ENCODE assay signal across 20 cellular contexts in genomic region chr4:134215636-134216340, GRCh38. TPM values are rescaled to one million over a fixed set of nuclear protein-coding genes. Genes with fewer than 3 reads are reported as not detected.
DNase-seq lines count a peak whose midpoint lies in the region; ATAC-seq and TF ChIP-seq lines count a peak whose summit lies in the region.
"Had no signal": no experiment of that assay in that cellular context is flagged by ENCODE, and none has a peak within 500 bp of the region (broad histone marks: within the 10 kb centered on the region; RNA-seq: fewer than 3 reads in every experiment).

No MANE protein-coding gene starts in this region.

- H3K9me3 ChIP-seq in PC-3 (ENCODE audit: low read length), result no peaks in the 10 kb centered on the region
- peaks cover 9% of the 10 kb centered on the region for H3K9me3 ChIP-seq in mesodermal cell (ENCODE audit: control insufficient read depth, low read length)
- H3K9me3 ChIP-seq in WERI-Rb-1 (ENCODE audit: severe bottlenecking), result no peaks in the 10 kb centered on the region

- BruUV-seq in PC-3 (replicated peaks; lab: Mats Ljungman, UMichigan), result no TSS peak

- TF ChIP-seq CTCF in PC-3 (conservative IDR thresholded peaks at IDR 0.05; ENCODE audit: low read depth, low read length) (no peak), chondrocyte (IDR thresholded peaks at IDR 0.05) (no peak), GM13977 (IDR thresholded peaks at IDR 0.05; ENCODE audit: extremely low read depth, insufficient read depth, missing control alignments) (no peak), WERI-Rb-1 (IDR thresholded peaks at IDR 0.05; ENCODE audit: low read depth, low read length) (no peak)

- no peak overlapping the region for H3K4me2 ChIP-seq in PC-3 (ENCODE audit: low read length)

- peaks cover 16% of the 10 kb centered on the region for H3K4me1 Mint-ChIP-seq in chondrocyte (ENCODE audit: low read depth)
- H3K4me1 Mint-ChIP-seq in activated naive CD4-positive, alpha-beta T cell treated with anti-CD3 and anti-CD28 coated beads for 36 hours (ENCODE audit: low read depth), result no peaks in the 10 kb centered on the region
- H3K4me1 Mint-ChIP-seq: CD8-positive, alpha-beta memory T cell had no signal

- no peak overlapping the region for H2AFZ ChIP-seq in PC-3 (ENCODE audit: low read length)
- H2AFZ ChIP-seq: GM23248 had no signal

- peak; percentile 54 for DNase-seq in EH (ENCODE audit: low read depth)
- DNase-seq in PC-3, result no peak
- DNase-seq in chondrocyte (ENCODE audit: low spot score), result no peak
- no peak for DNase-seq in GM19238 (ENCODE audit: insufficient read length, low spot score)
- DNase-seq in GM13977 (ENCODE audit: low spot score), result no peak
- no peak for DNase-seq in activated naive CD4-positive, alpha-beta T cell treated with anti-CD3 and anti-CD28 coated beads for 36 hours
- no peak for DNase-seq in WERI-Rb-1
- DNase-seq: C1 segment of cervical spinal cord; CD8-positive, alpha-beta memory T cell; KBM-7; NCI-H1105 treated with DMSO at 0.1 percent for 48 hours; NCI-H1694 treated with DMSO at 0.1 percent for 48 hours; NCI-H2107; NCI-H524; NCI-H82; OCI-M1; SIG-M5 had no signal

- no peaks in the 10 kb centered on the region for H3F3A ChIP-seq in PC-3 (ENCODE audit: low read length, unreplicated experiment)

- H3K27me3 ChIP-seq in PC-3 (ENCODE audit: low read length) (no peaks in the 10 kb centered on the region), WERI-Rb-1 (ENCODE audit: insufficient read depth, low read depth, severe bottlenecking) (no peaks in the 10 kb centered on the region)

- no peaks in the 10 kb centered on the region for H4K20me1 ChIP-seq in PC-3 (ENCODE audit: low read length)

- CTCF ChIA-PET in PC-3 (lab: Charles Lee), result no interaction called here
- CTCF ChIA-PET in activated naive CD4-positive, alpha-beta T cell treated with anti-CD3 and anti-CD28 coated beads for 36 hours (lab: Charles Lee), result no interaction called here

- H3K4me1 ChIP-seq in PC-3 (ENCODE audit: insufficient read depth, low read length) (peaks cover 14% of the 10 kb centered on the region), mesodermal cell (ENCODE audit: control insufficient read depth, insufficient read depth, low read length, poor library complexity, severe bottlenecking) (peaks cover 13% of the 10 kb centered on the region)

- in situ Hi-C loops in GM13977 (cut with MboI; ENCODE audit: low pct_unique_long_range_greater_than_20kb, low sequenced_read_pairs, unreplicated experiment), result no loop called here

- H3K79me2 ChIP-seq in PC-3 (ENCODE audit: low read length), result no peaks in the 10 kb centered on the region

- H3K4me3 Mint-ChIP-seq in chondrocyte (ENCODE audit: unreplicated experiment), result no peak overlapping the region
- no peak overlapping the region for H3K4me3 Mint-ChIP-seq in activated naive CD4-positive, alpha-beta T cell treated with anti-CD3 and anti-CD28 coated beads for 36 hours
- H3K4me3 Mint-ChIP-seq: CD8-positive, alpha-beta memory T cell had no signal

- H3K27ac Mint-ChIP-seq in chondrocyte (ENCODE audit: unreplicated experiment), result peak overlapping the region; percentile 46
- H3K27ac Mint-ChIP-seq in activated naive CD4-positive, alpha-beta T cell treated with anti-CD3 and anti-CD28 coated beads for 36 hours, result no peak overlapping the region
- H3K27ac Mint-ChIP-seq: CD8-positive, alpha-beta memory T cell had no signal

- no peaks in the 10 kb centered on the region for H3K9me2 ChIP-seq in PC-3 (replicated peaks; ENCODE audit: low read length)

- no peaks in the 10 kb centered on the region for H3K27me3 Mint-ChIP-seq in chondrocyte (ENCODE audit: low read depth)
- H3K27me3 Mint-ChIP-seq in activated naive CD4-positive, alpha-beta T cell treated with anti-CD3 and anti-CD28 coated beads for 36 hours (ENCODE audit: low read depth), result no peaks in the 10 kb centered on the region
- H3K27me3 Mint-ChIP-seq: CD8-positive, alpha-beta memory T cell had no signal

- no peaks in the 10 kb centered on the region for H3K36me3 Mint-ChIP-seq in chondrocyte (ENCODE audit: low read depth)
- H3K36me3 Mint-ChIP-seq in activated naive CD4-positive, alpha-beta T cell treated with anti-CD3 and anti-CD28 coated beads for 36 hours (ENCODE audit: low read depth), result no peaks in the 10 kb centered on the region
- H3K36me3 Mint-ChIP-seq: CD8-positive, alpha-beta memory T cell had no signal

- H3K9me3 Mint-ChIP-seq in chondrocyte (ENCODE audit: low read depth), result peaks cover 12% of the 10 kb centered on the region
- H3K9me3 Mint-ChIP-seq in activated naive CD4-positive, alpha-beta T cell treated with anti-CD3 and anti-CD28 coated beads for 36 hours, result peaks cover 8% of the 10 kb centered on the region

- H3K27ac ChIP-seq in PC-3 (ENCODE audit: low read length) (peak overlapping the region; percentile 65), mesodermal cell (ENCODE audit: low read depth, low read length, severe bottlenecking) (peak overlapping the region; percentile 89), WERI-Rb-1 (no peak overlapping the region)
- H3K27ac ChIP-seq: GM23248 had no signal

- H3K36me3 ChIP-seq in PC-3 (ENCODE audit: low read depth, low read length), result no peaks in the 10 kb centered on the region
- no peaks in the 10 kb centered on the region for H3K36me3 ChIP-seq in mesodermal cell (ENCODE audit: control insufficient read depth, insufficient read depth, low read length)
- no peaks in the 10 kb centered on the region for H3K36me3 ChIP-seq in WERI-Rb-1

- intact Hi-C loops in PC-3 (cut with micrococcal nuclease), result no loop called here
- intact Hi-C loops in activated naive CD4-positive, alpha-beta T cell treated with anti-CD3 and anti-CD28 coated beads for 36 hours (cut with micrococcal nuclease), result no loop called here

- no peak overlapping the region for H3K4me3 ChIP-seq in PC-3 (ENCODE audit: low read length)
- H3K4me3 ChIP-seq in mesodermal cell (ENCODE audit: extremely low read depth, insufficient read depth, low read length, poor library complexity, severe bottlenecking), result no peak overlapping the region
- H3K4me3 ChIP-seq in WERI-Rb-1 (ENCODE audit: low read depth, low read length), result no peak overlapping the region
- H3K4me3 ChIP-seq: GM23248 had no signal

- POLR2A ChIA-PET in PC-3 (lab: Charles Lee; ENCODE audit: unreplicated experiment), result no interaction called here

- no peak for ATAC-seq in PC-3
- ATAC-seq: HCT116 had no signal

- no CpG with 5 or more reads among the region's 2 CpGs for WGBS in mesodermal cell (ENCODE audit: insufficient coverage in 2 of 2), 2 experiments

- no peak overlapping the region for H3K9ac ChIP-seq in PC-3 (ENCODE audit: low read length)
- H3K9ac ChIP-seq: GM23248 had no signal

RNA-seq across cellular contexts. Expression of gene PABPC4L, which starts 14.2 kb away (rescaled TPM):
- 0.47 and 1.2 TPM in 2 replicates for total RNA-seq in PC-3 (2014; rRNA removed)
- 2.9 to 4.3 TPM (median 3.2 TPM) in 3 replicates for total RNA-seq in chondrocyte
- 8.9 TPM for polyA plus RNA-seq in mesodermal cell (2013, experiment 1 of 2)
- 9.0 TPM for polyA plus RNA-seq in mesodermal cell (2013, experiment 2 of 2)
- not detected for total RNA-seq in activated naive CD4-positive, alpha-beta T cell treated with anti-CD3 and anti-CD28 coated beads for 36 hours
- total RNA-seq: CD8-positive, alpha-beta memory T cell had no signal
- polyA plus RNA-seq: CD8-positive, alpha-beta memory T cell had no signal
